16 cellular contexts compared by ENCODE assay signal in the genomic region with DNA sequence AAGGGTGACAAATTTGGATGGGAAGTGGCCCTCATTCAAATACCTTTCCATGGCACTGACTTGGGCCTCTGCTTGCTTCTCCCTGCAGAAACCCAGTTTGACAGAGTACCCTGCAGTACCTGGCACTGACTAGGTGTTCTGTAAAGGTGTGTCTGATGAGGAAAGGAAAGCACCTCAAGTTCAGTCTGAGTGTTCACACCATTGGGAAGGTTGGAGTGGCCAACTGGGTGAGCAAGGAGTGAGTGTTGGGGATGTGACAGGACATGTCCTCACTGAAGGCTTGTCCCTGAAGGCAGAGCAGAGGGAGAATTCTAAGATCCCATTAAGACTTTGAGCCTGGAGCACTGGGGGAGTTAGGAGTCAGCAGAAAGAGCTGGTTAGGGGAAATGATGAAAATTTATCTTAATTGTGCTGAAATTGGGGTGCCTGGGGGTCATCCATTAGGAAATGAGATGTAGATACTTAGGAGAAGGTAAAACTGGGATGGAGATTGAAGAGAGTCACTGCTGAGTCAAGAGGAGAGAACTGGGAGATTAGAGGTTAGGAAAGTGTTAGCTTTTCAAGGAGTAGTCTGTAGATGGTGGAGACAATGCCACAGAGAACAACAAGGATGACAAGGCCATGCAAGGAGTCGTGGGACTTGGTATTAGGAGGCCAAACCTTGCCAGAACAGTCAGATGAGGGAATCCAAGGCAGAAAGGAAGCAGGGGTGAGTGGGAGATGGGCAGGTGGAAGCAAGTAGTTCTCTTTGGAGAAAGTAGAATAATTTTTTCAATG. TPM values are rescaled to one million over a fixed set of nuclear protein-coding genes. Genes with fewer than 3 reads are reported as not detected.
DNase-seq lines count a peak whose midpoint lies in the region; ATAC-seq and TF ChIP-seq lines count a peak whose summit lies in the region.
"Had no signal": no experiment of that assay in that cellular context is flagged by ENCODE, and none has a peak within 500 bp of the region (broad histone marks: within the 10 kb centered on the region; RNA-seq: fewer than 3 reads in every experiment).

No MANE protein-coding gene starts in this region.

- ATAC-seq in activated T-cell treated with anti-CD3 and anti-CD28 coated beads, Interleukin-2, amount 50 U/mL, for 72 hours (replicated peaks in 1 of 2) = no peak
- ATAC-seq in RWPE2 (ENCODE audit: low read depth) (peak; percentile 58), GM18868 (IDR thresholded peaks at IDR 0.05; ENCODE audit: unreplicated experiment) (no peak)
- ATAC-seq: activated CD4-positive, CD25-positive, alpha-beta regulatory T cell treated with anti-CD3 and anti-CD28 coated beads, Interleukin-2, amount 50 U/mL, for 24 hours; left ventricle myocardium superior had no signal

- no peaks in the 10 kb centered on the region for H3K9me3 Mint-ChIP-seq in activated T-cell treated with anti-CD3 and anti-CD28 coated beads, Interleukin-2, amount 50 U/mL, for 72 hours

- peaks cover 66% of the 10 kb centered on the region for H3K4me1 ChIP-seq in RWPE2 (ENCODE audit: insufficient read depth, poor library complexity, severe bottlenecking)
- peaks cover 0 to 11% of the 10 kb centered on the region in 2 donors for H3K4me1 ChIP-seq in esophagus (ENCODE audit: control insufficient read depth in 2 of 2, insufficient read depth in 2 of 2, low read length in 1 of 2)
- peaks cover 54 to 93% (median 76%) of the 10 kb centered on the region in 4 donors for H3K4me1 ChIP-seq in stomach

- peak overlapping the region; percentile 41 for H3K27ac Mint-ChIP-seq in activated T-cell treated with anti-CD3 and anti-CD28 coated beads, Interleukin-2, amount 50 U/mL, for 72 hours

- H3K4me3 ChIP-seq in RWPE2 (ENCODE audit: severe bottlenecking) = no peak overlapping the region
- H3K4me3 ChIP-seq in esophagus (ENCODE audit: low read depth in 1 of 2, low read length in 2 of 2) = no peak overlapping the region
- H3K4me3 ChIP-seq in stomach = no peak overlapping the region
- H3K4me3 ChIP-seq: dorsolateral prefrontal cortex had no signal

- WGBS in esophagus, 2 donors = 30 to 40% methylated on average over 1 of the region's 1 CpG
- WGBS in stomach, 5 donors = 41 to 66% (median 55%) methylated on average over 1 of the region's 1 CpG

- H3K27me3 Mint-ChIP-seq in activated T-cell treated with anti-CD3 and anti-CD28 coated beads, Interleukin-2, amount 50 U/mL, for 72 hours (ENCODE audit: low read depth) = no peaks in the 10 kb centered on the region

- peaks cover 90% of the 10 kb centered on the region for H3K36me3 ChIP-seq in RWPE2 (ENCODE audit: low read depth)
- H3K36me3 ChIP-seq in esophagus (ENCODE audit: control insufficient read depth in 2 of 2, insufficient read depth in 2 of 2, low read length in 1 of 2) = peaks cover 0 to 4% of the 10 kb centered on the region in 2 donors
- peaks cover 5 to 15% (median 9%) of the 10 kb centered on the region in 4 donors for H3K36me3 ChIP-seq in stomach

- TF ChIP-seq CTCF in RWPE2 (IDR thresholded peaks at IDR 0.05; ENCODE audit: poor library complexity, severe bottlenecking) (no peak), stomach (IDR thresholded peaks at IDR 0.05) (no peak)

- H3K27me3 ChIP-seq in RWPE2 (ENCODE audit: insufficient read depth, poor library complexity, severe bottlenecking) = no peaks in the 10 kb centered on the region
- H3K27me3 ChIP-seq in esophagus (ENCODE audit: control insufficient read depth in 1 of 2, insufficient read depth in 2 of 2, low read length in 2 of 2) = no peaks in the 10 kb centered on the region
- H3K27me3 ChIP-seq in stomach = no peaks in the 10 kb centered on the region
- H3K27me3 ChIP-seq: dorsolateral prefrontal cortex had no signal

- no peak for DNase-seq in activated T-cell treated with anti-CD3 and anti-CD28 coated beads, Interleukin-2, amount 50 U/mL, for 72 hours
- no peak for DNase-seq in activated T-cell treated with anti-CD3 and anti-CD28 coated beads, Interleukin-2, amount 50 U/mL, for 1 hour
- no peak for DNase-seq in RWPE2 (ENCODE audit: low spot score)
- DNase-seq in stomach = no peak
- no peak for DNase-seq in H4 (ENCODE audit: low spot score)
- DNase-seq in stimulated activated CD4-positive, alpha-beta T cell treated with anti-CD3 and anti-CD28 coated beads, Interleukin-12 subunit alpha, Interleukin-12 subunit beta, amount 100 ng/mL, for 4 hours = no peak
- DNase-seq: dorsolateral prefrontal cortex; EL; left ventricle myocardium superior; MM.1S; posterior cingulate gyrus; RPMI8226; stimulated activated CD4-positive, alpha-beta T cell treated with anti-CD3 and anti-CD28 coated beads, Interleukin-4, amount 100 ng/mL, for 1 hour had no signal

- H3K4me1 Mint-ChIP-seq in activated T-cell treated with anti-CD3 and anti-CD28 coated beads, Interleukin-2, amount 50 U/mL, for 72 hours (ENCODE audit: low read depth) = peaks cover 80% of the 10 kb centered on the region

- H3K36me3 Mint-ChIP-seq in activated T-cell treated with anti-CD3 and anti-CD28 coated beads, Interleukin-2, amount 50 U/mL, for 72 hours (ENCODE audit: insufficient read depth in 2 of 2) = peaks cover 19 to 24% of the 10 kb centered on the region in 2 donors

- H3K27ac ChIP-seq in RWPE2 (ENCODE audit: poor library complexity, severe bottlenecking) = peak overlapping the region; percentile 49
- H3K27ac ChIP-seq in esophagus (ENCODE audit: low read depth in 2 of 2, low read length in 1 of 2) = peak overlapping the region; percentile 79 to 86
- peak overlapping the region; percentile 40 to 84 (median 53) for H3K27ac ChIP-seq in stomach

- peak overlapping the region; percentile 1 to 5 for H3K4me3 Mint-ChIP-seq in activated T-cell treated with anti-CD3 and anti-CD28 coated beads, Interleukin-2, amount 50 U/mL, for 72 hours

- H3K9me3 ChIP-seq in RWPE2 (ENCODE audit: severe bottlenecking) = no peaks in the 10 kb centered on the region
- H3K9me3 ChIP-seq in esophagus (ENCODE audit: control insufficient read depth in 2 of 2, insufficient read depth in 1 of 2, low read depth in 1 of 2, low read length in 1 of 2) = no peaks in the 10 kb centered on the region
- H3K9me3 ChIP-seq in stomach = no peaks in the 10 kb centered on the region

- intact Hi-C loops in stomach (cut with DNase I; ENCODE audit: low total_unique reads) = no loop called here

- no peak for TF ChIP-seq EP300 in stomach (IDR thresholded peaks at IDR 0.05)

- no peak for TF ChIP-seq POLR2A in stomach (IDR thresholded peaks at IDR 0.05)

RNA-seq across cellular contexts. Expression of gene SREBF2, which starts 6.1 kb away (rescaled TPM):
- 100 to 1,000 TPM; 127 to 131 TPM for total RNA-seq in activated T-cell treated with anti-CD3 and anti-CD28 coated beads, Interleukin-2, amount 50 U/mL, for 72 hours
- polyA plus RNA-seq in esophagus (10 to 100 TPM; 66.4 to 76.4 TPM), stomach (10 to 100 TPM; 12.2 to 48.7 (median 29.8) TPM)
- 100 to 1,000 TPM in 1 of 5 donors, 10 to 100 TPM in 4; 41.3 to 159 (median 91.7) TPM for total RNA-seq in stomach
- 25.1 and 30.2 TPM in 2 replicates for total RNA-seq in H4 (2014; rRNA removed; shearing (Covaris generic))

RNA-seq across cellular contexts. Expression of gene CCDC134, which starts 38.6 kb away (rescaled TPM):
- total RNA-seq in activated T-cell treated with anti-CD3 and anti-CD28 coated beads, Interleukin-2, amount 50 U/mL, for 72 hours = 10 to 100 TPM; 18.9 to 23.1 TPM
- polyA plus RNA-seq in esophagus (1 to 10 TPM; 1.5 to 1.9 TPM), stomach (1 to 10 TPM in 2 of 3 donors, not detected in 1; 1.6 to 2.5 TPM)
- total RNA-seq in stomach = 10 to 100 TPM in 2 of 5 donors, 1 to 10 TPM in 2, not detected in 1; 4.9 to 16.5 (median 12.1) TPM
- total RNA-seq in H4 (2014; rRNA removed; shearing (Covaris generic)) = 8.1 and 10.6 TPM in 2 replicates
